9 cellular contexts compared by ENCODE assay signal in genomic region chr6:105847433-105847832, GRCh38.
"Had no signal": no experiment of that assay in that cellular context is flagged by ENCODE, and none has a peak within 500 bp of the region (broad histone marks: within the 10 kb centered on the region; RNA-seq: fewer than 3 reads in every experiment).

No MANE protein-coding gene starts in this region.

- ATAC-seq: GM23338, HCT116 had no signal

- H3K9me3 ChIP-seq: HAP-1 had no signal

- H3K27ac Mint-ChIP-seq: GM23338, H9, HFFc6 had no signal

- H3K9me3 Mint-ChIP-seq: GM23338, HFFc6 had no signal

- DNase-seq: GM23248, GOT3, H7, H9, HCEC 1CT, HFFc6 had no signal

- H3K4me3 Mint-ChIP-seq: GM23338, H9, HFFc6 had no signal

- H3K4me1 ChIP-seq: HAP-1 had no signal

- H3K27ac ChIP-seq: GM23248 had no signal

- H3K36me3 ChIP-seq: HAP-1 had no signal

- H3K4me3 ChIP-seq: GM23248, GM23338, HAP-1 had no signal
